ENCODE assay signal across 2 cellular contexts in genomic region chr6:160040527-160041264, GRCh38.
TF ChIP-seq lines count a peak whose summit lies in the region.

No MANE protein-coding gene starts in this region.

TF ChIP-seq in liver, 16 proteins besides CTCF, POLR2A, EP300 and RAD21 (continued from another document):
- no peak for TF ChIP-seq HNF4A (conservative IDR thresholded peaks at IDR 0.05)

TF ChIP-seq in SK-N-SH, 30 proteins besides CTCF, POLR2A, EP300 and RAD21:
- no peak for TF ChIP-seq IRF3 (IDR thresholded peaks at IDR 0.05; ENCODE audit: low read depth, low read length)
- TF ChIP-seq FOXM1 (IDR thresholded peaks at IDR 0.05; ENCODE audit: low read depth), result no peak
- TF ChIP-seq ZBTB33 (IDR thresholded peaks at IDR 0.05; ENCODE audit: borderline replicate concordance, low read depth), result no peak
- TF ChIP-seq GABPA (IDR thresholded peaks at IDR 0.05; ENCODE audit: low read depth), result no peak
- no peak for TF ChIP-seq TAF1 (IDR thresholded peaks at IDR 0.05; ENCODE audit: borderline replicate concordance, low read depth, low read length)
- no peak for TF ChIP-seq FOXJ3 (CRISPR knock-in tag; IDR thresholded peaks at IDR 0.05)
- TF ChIP-seq FOSL2 (IDR thresholded peaks at IDR 0.05; ENCODE audit: borderline replicate concordance, low read depth), result no peak
- TF ChIP-seq YY1 (IDR thresholded peaks at IDR 0.05; ENCODE audit: low read depth), result no peak
- TF ChIP-seq CHD2 (IDR thresholded peaks at IDR 0.05; ENCODE audit: low read length, partially characterized antibody), result no peak
- no peak for TF ChIP-seq PBX3 (IDR thresholded peaks at IDR 0.05)
- TF ChIP-seq JUND (IDR thresholded peaks at IDR 0.05), result no peak
- TF ChIP-seq MAX (IDR thresholded peaks at IDR 0.05; ENCODE audit: low read depth), result no peak
- no peak for TF ChIP-seq MXI1 (IDR thresholded peaks at IDR 0.05; ENCODE audit: low read depth, low read length)
